In the genomic region with DNA sequence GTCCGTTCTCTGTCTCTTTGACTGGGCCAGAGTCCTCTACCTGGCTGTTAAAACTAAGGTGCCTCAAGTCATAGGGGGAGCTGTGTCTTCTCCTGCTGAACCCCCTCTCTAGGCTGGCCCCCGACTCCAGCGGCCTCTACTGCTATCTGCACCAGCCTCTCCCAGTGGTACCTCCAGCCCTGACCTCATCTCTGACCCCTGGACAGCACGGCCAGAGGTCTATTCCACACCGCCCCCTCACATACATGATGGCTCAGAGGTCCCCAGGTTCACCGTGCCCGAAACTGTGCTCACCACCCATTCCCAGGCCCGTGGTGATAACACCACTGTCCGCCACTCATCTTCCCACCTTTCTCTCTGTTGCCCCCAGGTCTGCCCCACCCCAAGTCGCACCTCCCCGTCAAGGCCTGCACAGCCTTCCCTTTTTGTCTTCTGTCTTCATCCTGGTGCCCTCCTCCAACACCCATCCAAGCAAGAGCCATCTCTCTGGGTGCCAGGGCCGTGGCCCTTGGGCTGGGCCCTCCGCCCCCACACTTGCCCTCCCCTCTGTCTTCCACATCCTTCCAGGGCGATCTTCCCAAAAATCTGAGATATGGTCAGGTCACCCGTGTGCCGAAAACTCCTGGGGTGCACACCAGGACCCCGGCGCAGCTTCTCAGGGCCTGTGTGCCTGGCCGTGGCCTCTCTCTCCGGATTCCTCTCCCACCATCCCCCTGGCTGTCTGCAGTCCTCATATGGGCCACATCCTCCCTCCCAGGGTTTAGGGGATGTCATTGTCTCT, we compare ENCODE assay signal across 10 cellular contexts.
A peak's percentile ranks its signal among the peaks of the same experiment; 100 is the strongest.
DNase-seq lines count a peak whose midpoint lies in the region; TF ChIP-seq lines count a peak whose summit lies in the region.
"Had no signal": no experiment of that assay in that cellular context is flagged by ENCODE, and none has a peak within 500 bp of the region (broad histone marks: within the 10 kb centered on the region; RNA-seq: fewer than 3 reads in every experiment).

No MANE protein-coding gene starts in this region.

- no peak overlapping the region for H4K12ac ChIP-seq in trophoblast cell (ENCODE audit: low read depth, low read length)

- CTCF ChIA-PET in CD8-positive, alpha-beta memory T cell (lab: Charles Lee): interaction anchor here (1.1 kb wide), 1 partner anchor 137 kb away, joined by 3 read pairs; no protein-coding TSS in a partner anchor

- peaks cover 42% of the 10 kb centered on the region for H3K4me1 ChIP-seq in CD8-positive, alpha-beta memory T cell (ENCODE audit: insufficient read depth, low read length)
- H3K4me1 ChIP-seq in colonic mucosa (no peaks in the 10 kb centered on the region), trophoblast cell (ENCODE audit: control insufficient read depth in 1 of 2, insufficient read depth in 2 of 2, low read length in 2 of 2) (peaks cover 28 to 36% of the 10 kb centered on the region in 2 experiments)

- DNase-seq in CD8-positive, alpha-beta memory T cell: no peak
- peak; percentile 15 for DNase-seq in colonic mucosa
- no peak for DNase-seq in trophoblast cell
- DNase-seq in kidney tubule cell (ENCODE audit: low spot score): no peak
- DNase-seq in pons (ENCODE audit: low spot score): no peak
- no peak for DNase-seq in SHP77 (lab: John Stamatoyannopoulos, UW)
- DNase-seq: central memory CD4-positive, alpha-beta T cell; nucleus accumbens had no signal

- POLR2A ChIA-PET in CD8-positive, alpha-beta memory T cell (lab: Charles Lee): no interaction called here

- no peaks in the 10 kb centered on the region for H3K79me2 ChIP-seq in trophoblast cell (ENCODE audit: control insufficient read depth, insufficient read depth, low read length, poor library complexity)

- H3K14ac ChIP-seq in trophoblast cell (ENCODE audit: low read length): peak overlapping the region; percentile 62

- peak overlapping the region; percentile 70 for H2BK12ac ChIP-seq in trophoblast cell (ENCODE audit: low read length)

- H2BK120ac ChIP-seq in trophoblast cell (ENCODE audit: insufficient read depth, low read length, poor library complexity): peak overlapping the region; percentile 50

- H4K91ac ChIP-seq in trophoblast cell (ENCODE audit: low read depth, low read length): peak overlapping the region; percentile 67

- H3K9ac ChIP-seq in colonic mucosa (ENCODE audit: low read depth in 2 of 2, low read length in 2 of 2): no peak overlapping the region
- no peak overlapping the region for H3K9ac ChIP-seq in trophoblast cell (ENCODE audit: low read length)

- no peaks in the 10 kb centered on the region for H3K36me3 Mint-ChIP-seq in CD8-positive, alpha-beta memory T cell

- H3K27me3 Mint-ChIP-seq in CD8-positive, alpha-beta memory T cell: no peaks in the 10 kb centered on the region
- H3K27me3 Mint-ChIP-seq: CD4-positive, alpha-beta T cell had no signal

- TF ChIP-seq CTCF in colonic mucosa (IDR thresholded peaks at IDR 0.05): no peak

- H3K36me3 ChIP-seq in CD8-positive, alpha-beta memory T cell (ENCODE audit: insufficient read depth, low read length): no peaks in the 10 kb centered on the region
- no peaks in the 10 kb centered on the region for H3K36me3 ChIP-seq in KOPT-K1 (ENCODE audit: insufficient read depth, low read length)
- H3K36me3 ChIP-seq in colonic mucosa: no peaks in the 10 kb centered on the region
- no peaks in the 10 kb centered on the region for H3K36me3 ChIP-seq in trophoblast cell (ENCODE audit: control insufficient read depth in 1 of 2, insufficient read depth in 2 of 2, low read length in 2 of 2)

- H3K23ac ChIP-seq in trophoblast cell (ENCODE audit: low read length): no peak overlapping the region

- intact Hi-C loops in colonic mucosa (cut with DNase I): no loop called here

- peaks cover 57 to 61% (median 57%) of the 10 kb centered on the region in 3 donors for H3K4me1 Mint-ChIP-seq in CD8-positive, alpha-beta memory T cell

- peak overlapping the region; percentile 50 for H3K18ac ChIP-seq in trophoblast cell (ENCODE audit: low read length)

- H2AFZ ChIP-seq in trophoblast cell (ENCODE audit: insufficient read depth, low read length, poor library complexity): no peak overlapping the region

- H4K8ac ChIP-seq in trophoblast cell (ENCODE audit: low read depth, low read length): no peak overlapping the region

- no peaks in the 10 kb centered on the region for H3K9me3 ChIP-seq in CD8-positive, alpha-beta memory T cell (ENCODE audit: low read length)
- H3K9me3 ChIP-seq in KOPT-K1 (ENCODE audit: insufficient read depth, low read length, poor library complexity, severe bottlenecking) (no peaks in the 10 kb centered on the region), colonic mucosa (no peaks in the 10 kb centered on the region), trophoblast cell (ENCODE audit: insufficient read depth, low read depth, low read length) (peaks cover 2% of the 10 kb centered on the region)

- peak overlapping the region in 6 of 8 donors; percentile 61 to 98 (median 76) for H3K27ac Mint-ChIP-seq in CD8-positive, alpha-beta memory T cell
- H3K27ac Mint-ChIP-seq: CD4-positive, alpha-beta T cell had no signal

- peaks cover 33% of the 10 kb centered on the region for H3K79me1 ChIP-seq in trophoblast cell (ENCODE audit: low read length)

- no peak overlapping the region for H3K4me2 ChIP-seq in trophoblast cell (ENCODE audit: low read length)

- peak overlapping the region in 4 of 7 donors; percentile 2 to 54 (median 29) for H3K4me3 Mint-ChIP-seq in CD8-positive, alpha-beta memory T cell
- H3K4me3 Mint-ChIP-seq: CD4-positive, alpha-beta T cell had no signal

- no peaks in the 10 kb centered on the region for H3K27me3 ChIP-seq in CD8-positive, alpha-beta memory T cell (ENCODE audit: insufficient read depth, low read length, poor library complexity, severe bottlenecking)
- no peaks in the 10 kb centered on the region for H3K27me3 ChIP-seq in colonic mucosa
- no peaks in the 10 kb centered on the region for H3K27me3 ChIP-seq in trophoblast cell (ENCODE audit: insufficient read depth, low read length)

- H3K4me3 ChIP-seq in CD8-positive, alpha-beta memory T cell (ENCODE audit: low read length): no peak overlapping the region
- H3K4me3 ChIP-seq in colonic mucosa: no peak overlapping the region
- no peak overlapping the region for H3K4me3 ChIP-seq in trophoblast cell (ENCODE audit: low read depth, low read length)

- WGBS in trophoblast cell (ENCODE audit: extremely low coverage, insufficient coverage, insufficient read length): no CpG with 5 or more reads among the region's 20 CpGs

- peak overlapping the region; percentile 71 for H2AK5ac ChIP-seq in trophoblast cell (ENCODE audit: low read length)

- H2BK5ac ChIP-seq in trophoblast cell (ENCODE audit: low read depth, low read length, poor library complexity): no peak overlapping the region

- H3K27ac ChIP-seq in CD8-positive, alpha-beta memory T cell (ENCODE audit: low read depth, low read length): no peak overlapping the region
- H3K27ac ChIP-seq in KOPT-K1 (ENCODE audit: low read depth, low read length, poor library complexity, severe bottlenecking) (peak overlapping the region; percentile 0), colonic mucosa (no peak overlapping the region), trophoblast cell (ENCODE audit: low read depth, low read length) (no peak overlapping the region)

- H3K4ac ChIP-seq in trophoblast cell (ENCODE audit: low read depth, low read length): peak overlapping the region; percentile 20

- H3K9me3 Mint-ChIP-seq in CD8-positive, alpha-beta memory T cell: no peaks in the 10 kb centered on the region
- H3K9me3 Mint-ChIP-seq: CD4-positive, alpha-beta T cell had no signal
